In genomic region chr3:97972976-97973375, GRCh38 we compare ENCODE assay signal across 1 cellular context.
TF ChIP-seq lines count a peak whose summit lies in the region.

No MANE protein-coding gene starts in this region.

TF ChIP-seq in IMR-90, 13 proteins besides CTCF, POLR2A, EP300 and RAD21 (continued from another document):
- TF ChIP-seq ELK1 (IDR thresholded peaks at IDR 0.05; ENCODE audit: borderline replicate concordance, low read depth, low read length): no peak
